ENCODE assay signal across 17 cellular contexts in genomic region chr10:66678521-66678920, GRCh38.
"Had no signal": no experiment of that assay in that cellular context is flagged by ENCODE, and none has a peak within 500 bp of the region (broad histone marks: within the 10 kb centered on the region; RNA-seq: fewer than 3 reads in every experiment).

No MANE protein-coding gene starts in this region.

- ATAC-seq: activated CD8-positive, alpha-beta T cell treated with anti-CD3 and anti-CD28 coated beads for 36 hours; mucosa of descending colon; naive thymus-derived CD8-positive, alpha-beta T cell; right cardiac atrium; stimulated activated naive B cell treated with anti-CD40 and anti-IgM and Interleukin-4, amounts not matched to agents 10 μg/mL and 1 μg/mL and 100 μg/mL, for 72 hours had no signal

- DNase-seq: activated CD8-positive, alpha-beta memory T cell treated with anti-CD3 and anti-CD28 coated beads, Interleukin-2, amount 50 U/mL, for 4 hours; activated CD8-positive, alpha-beta T cell treated with anti-CD3 and anti-CD28 coated beads for 36 hours; activated naive CD8-positive, alpha-beta T cell treated with anti-CD3 and anti-CD28 coated beads, Interleukin-2, amount 10 ng/mL, durations not matched to agents 7 days and 5 days; caudate nucleus; effector CD4-positive, alpha-beta T cell; immature natural killer cell; mucosa of descending colon; naive thymus-derived CD8-positive, alpha-beta T cell; right cardiac atrium; stimulated activated CD4-positive, alpha-beta T cell treated with anti-CD3 and anti-CD28 coated beads, Interleukin-2, amount 100 ng/mL, for 24 hours; stimulated activated naive B cell treated with anti-CD40 and anti-IgM and Interleukin-4, amounts not matched to agents 10 μg/mL and 1 μg/mL and 100 μg/mL, for 72 hours; substantia nigra; T-helper 9 cell; upper lobe of left lung had no signal

- H3K27me3 ChIP-seq: ascending aorta, neutrophil, upper lobe of left lung had no signal

- H3K4me1 ChIP-seq: ascending aorta, upper lobe of left lung had no signal

- H3K27ac ChIP-seq: ascending aorta, coronary artery, neutrophil, upper lobe of left lung had no signal

- H3K4me3 ChIP-seq: ascending aorta, coronary artery, mucosa of descending colon, upper lobe of left lung had no signal

- H3K9me3 ChIP-seq: ascending aorta, mucosa of descending colon, neutrophil, upper lobe of left lung had no signal

- H3K36me3 ChIP-seq: ascending aorta, neutrophil, upper lobe of left lung had no signal
